ENCODE assay signal across 12 cellular contexts in the genomic region with DNA sequence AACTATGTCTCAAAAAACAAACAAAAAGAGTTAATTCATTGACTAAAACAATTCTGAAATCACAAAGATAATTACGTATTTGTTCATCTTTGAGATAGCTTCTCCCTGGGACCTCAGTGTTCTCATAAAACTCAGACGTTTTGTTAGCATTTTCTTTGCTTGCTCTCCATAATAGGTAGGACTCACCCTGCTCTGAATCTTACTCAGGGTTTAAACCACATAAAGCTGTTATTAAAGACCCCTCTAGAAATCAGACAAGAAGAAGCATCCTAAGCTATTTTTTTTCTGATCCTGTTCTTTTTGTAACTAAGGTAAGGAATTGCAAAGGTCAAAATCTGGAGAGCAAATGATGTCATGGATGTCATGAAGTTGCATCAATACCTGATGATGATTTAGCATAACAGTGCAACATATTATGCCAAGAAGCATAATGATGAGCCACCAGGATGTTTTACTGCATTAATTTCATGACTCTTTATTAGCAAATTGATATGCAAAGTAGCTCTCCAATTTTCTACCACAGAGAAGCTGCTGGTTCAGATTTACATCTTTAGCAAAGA. TPM values are rescaled to one million over a fixed set of nuclear protein-coding genes. Genes with fewer than 3 reads are reported as not detected.
DNase-seq lines count a peak whose midpoint lies in the region; ATAC-seq and TF ChIP-seq lines count a peak whose summit lies in the region.
"Had no signal": no experiment of that assay in that cellular context is flagged by ENCODE, and none has a peak within 500 bp of the region (broad histone marks: within the 10 kb centered on the region; RNA-seq: fewer than 3 reads in every experiment).

No MANE protein-coding gene starts in this region.

- H3K9ac ChIP-seq in SU-DHL-6 (ENCODE audit: low read length) = no peak overlapping the region

- POLR2A ChIA-PET in CD8-positive, alpha-beta T cell (lab: Charles Lee) = interaction anchor here (0.5 kb wide), 1 partner anchor 272 kb away, joined by 4 read pairs; no protein-coding TSS in a partner anchor

- no peak for ATAC-seq in stimulated activated effector memory CD8-positive, alpha-beta T cell treated with anti-CD3 and anti-CD28 coated beads, Interleukin-12 subunit alpha, Interleukin-12 subunit beta, amount 100 ng/mL, for 72 hours
- ATAC-seq in CD8-positive, alpha-beta T cell = no peak
- ATAC-seq: activated naive CD4-positive, alpha-beta T cell treated with anti-CD3 and anti-CD28 coated beads, Interleukin-2, amount 50 U/mL, for 72 hours had no signal

- H3K4me1 ChIP-seq in CD8-positive, alpha-beta T cell (ENCODE audit: insufficient read depth, low read length) = peaks cover 22% of the 10 kb centered on the region

- H3K9me3 ChIP-seq in SU-DHL-6 (ENCODE audit: insufficient read depth, low read length) = no peaks in the 10 kb centered on the region
- no peaks in the 10 kb centered on the region for H3K9me3 ChIP-seq in CD8-positive, alpha-beta T cell (ENCODE audit: low read length)
- H3K9me3 ChIP-seq: thyroid gland had no signal

- DNase-seq in T-helper 2 cell treated with Interferon-gamma antibody and Interleukin-4, amounts not matched to agents 5 μg/mL and 100 μg/mL, for 36 hours (ENCODE audit: low spot score) = no peak
- no peak for DNase-seq in T-helper 2 cell
- DNase-seq in fibroblast of mammary gland (ENCODE audit: low read depth) = peak; percentile 49
- DNase-seq in stimulated activated effector memory CD8-positive, alpha-beta T cell treated with anti-CD3 and anti-CD28 coated beads, Interleukin-12 subunit alpha, Interleukin-12 subunit beta, amount 100 ng/mL, for 72 hours (ENCODE audit: low spot score in 2 of 2) = no peak
- DNase-seq in CD8-positive, alpha-beta T cell = no peak
- DNase-seq in hypothalamus (lab: John Stamatoyannopoulos, UW) = no peak
- no peak for DNase-seq in 8988T
- DNase-seq: Kasumi-1, posterior cingulate gyrus, thyroid gland had no signal

- no peaks in the 10 kb centered on the region for H3K27me3 Mint-ChIP-seq in T-helper 2 cell treated with Interferon-gamma antibody and Interleukin-4, amounts not matched to agents 5 μg/mL and 100 μg/mL, for 36 hours (ENCODE audit: low read depth)
- H3K27me3 Mint-ChIP-seq in CD8-positive, alpha-beta T cell (ENCODE audit: low read depth) = no peaks in the 10 kb centered on the region

- CTCF ChIA-PET in CD8-positive, alpha-beta T cell (lab: Charles Lee) = interaction anchor here (0.8 to 1.3 kb wide), 4 partner anchors 12 to 106 kb away, joined by 3 to 5 read pairs (median 4); no protein-coding TSS in a partner anchor

- peak overlapping the region; percentile 81 for H3K4me2 ChIP-seq in SU-DHL-6 (ENCODE audit: low read depth, low read length, poor library complexity, severe bottlenecking)

- H3K4me3 ChIP-seq in SU-DHL-6 (ENCODE audit: insufficient read depth, low read length, poor library complexity, severe bottlenecking) = no peak overlapping the region
- no peak overlapping the region for H3K4me3 ChIP-seq in fibroblast of mammary gland (ENCODE audit: control insufficient read depth, low read depth, low read length)
- no peak overlapping the region for H3K4me3 ChIP-seq in CD8-positive, alpha-beta T cell (ENCODE audit: low read depth, low read length)

- H2AFZ ChIP-seq in SU-DHL-6 (ENCODE audit: low read depth, low read length, severe bottlenecking) = no peak overlapping the region

- no peak for TF ChIP-seq CTCF in SU-DHL-6 (IDR thresholded peaks at IDR 0.05; ENCODE audit: insufficient read depth, low read length, poor library complexity, severe bottlenecking)
- no peak for TF ChIP-seq CTCF in fibroblast of mammary gland (conservative IDR thresholded peaks at IDR 0.05; ENCODE audit: control insufficient read depth, insufficient read depth, low read depth, low read length)
- no peak for TF ChIP-seq CTCF in CD8-positive, alpha-beta T cell (IDR thresholded peaks at IDR 0.05)

- no peaks in the 10 kb centered on the region for H3K27me3 ChIP-seq in SU-DHL-6 (ENCODE audit: low read length)
- no peaks in the 10 kb centered on the region for H3K27me3 ChIP-seq in CD8-positive, alpha-beta T cell (ENCODE audit: insufficient read depth, low read length)
- H3K27me3 ChIP-seq: thyroid gland had no signal

- H3K79me2 ChIP-seq in SU-DHL-6 (ENCODE audit: insufficient read depth, low read length) = peaks cover 54% of the 10 kb centered on the region

- no peaks in the 10 kb centered on the region for H3K9me2 ChIP-seq in SU-DHL-6 (replicated peaks; ENCODE audit: insufficient read depth, low read length)

- H3F3A ChIP-seq in SU-DHL-6 (ENCODE audit: insufficient read depth) = no peaks in the 10 kb centered on the region; the same call in 1 of the 2 replicates

- no peaks in the 10 kb centered on the region for H3K9me3 Mint-ChIP-seq in T-helper 2 cell treated with Interferon-gamma antibody and Interleukin-4, amounts not matched to agents 5 μg/mL and 100 μg/mL, for 36 hours
- H3K9me3 Mint-ChIP-seq in stimulated activated effector memory CD8-positive, alpha-beta T cell treated with anti-CD3 and anti-CD28 coated beads, Interleukin-12 subunit alpha, Interleukin-12 subunit beta, amount 100 ng/mL, for 72 hours = no peaks in the 10 kb centered on the region
- no peaks in the 10 kb centered on the region for H3K9me3 Mint-ChIP-seq in CD8-positive, alpha-beta T cell
- H3K9me3 Mint-ChIP-seq: activated naive CD4-positive, alpha-beta T cell treated with anti-CD3 and anti-CD28 coated beads, Interleukin-2, amount 50 U/mL, for 72 hours had no signal

- H3K4me3 Mint-ChIP-seq in T-helper 2 cell treated with Interferon-gamma antibody and Interleukin-4, amounts not matched to agents 5 μg/mL and 100 μg/mL, for 36 hours = peak overlapping the region; percentile 32
- peak overlapping the region; percentile 89 for H3K4me3 Mint-ChIP-seq in stimulated activated effector memory CD8-positive, alpha-beta T cell treated with anti-CD3 and anti-CD28 coated beads, Interleukin-12 subunit alpha, Interleukin-12 subunit beta, amount 100 ng/mL, for 72 hours
- no peak overlapping the region for H3K4me3 Mint-ChIP-seq in CD8-positive, alpha-beta T cell

- intact Hi-C loops in CD8-positive, alpha-beta T cell (cut with DNase I, micrococcal nuclease) = loop anchor here (5.0 kb wide), 3 partner anchors 113 to 823 kb away; partner anchors contain the start of genes CPLANE2 (in 1 of the 2), DNAJC16 (in 1 of the 2) and SPEN (in 1 of the 2)

- peaks cover 9% of the 10 kb centered on the region for H3K36me3 Mint-ChIP-seq in T-helper 2 cell treated with Interferon-gamma antibody and Interleukin-4, amounts not matched to agents 5 μg/mL and 100 μg/mL, for 36 hours (ENCODE audit: low read depth)
- peaks cover 14% of the 10 kb centered on the region for H3K36me3 Mint-ChIP-seq in stimulated activated effector memory CD8-positive, alpha-beta T cell treated with anti-CD3 and anti-CD28 coated beads, Interleukin-12 subunit alpha, Interleukin-12 subunit beta, amount 100 ng/mL, for 72 hours
- peaks cover 7% of the 10 kb centered on the region for H3K36me3 Mint-ChIP-seq in CD8-positive, alpha-beta T cell

- no peaks in the 10 kb centered on the region for H3K36me3 ChIP-seq in SU-DHL-6 (ENCODE audit: low read length)
- H3K36me3 ChIP-seq in CD8-positive, alpha-beta T cell (ENCODE audit: insufficient read depth, low read length) = no peaks in the 10 kb centered on the region
- H3K36me3 ChIP-seq: thyroid gland had no signal

- H3K27ac Mint-ChIP-seq in T-helper 2 cell treated with Interferon-gamma antibody and Interleukin-4, amounts not matched to agents 5 μg/mL and 100 μg/mL, for 36 hours = no peak overlapping the region
- peak overlapping the region; percentile 29 for H3K27ac Mint-ChIP-seq in stimulated activated effector memory CD8-positive, alpha-beta T cell treated with anti-CD3 and anti-CD28 coated beads, Interleukin-12 subunit alpha, Interleukin-12 subunit beta, amount 100 ng/mL, for 72 hours
- no peak overlapping the region for H3K27ac Mint-ChIP-seq in CD8-positive, alpha-beta T cell

- peaks cover 21% of the 10 kb centered on the region for H3K4me1 Mint-ChIP-seq in T-helper 2 cell treated with Interferon-gamma antibody and Interleukin-4, amounts not matched to agents 5 μg/mL and 100 μg/mL, for 36 hours (ENCODE audit: low read depth)
- peaks cover 22% of the 10 kb centered on the region for H3K4me1 Mint-ChIP-seq in stimulated activated effector memory CD8-positive, alpha-beta T cell treated with anti-CD3 and anti-CD28 coated beads, Interleukin-12 subunit alpha, Interleukin-12 subunit beta, amount 100 ng/mL, for 72 hours
- peaks cover 37% of the 10 kb centered on the region for H3K4me1 Mint-ChIP-seq in CD8-positive, alpha-beta T cell (ENCODE audit: low read depth)

- H4K20me1 ChIP-seq in SU-DHL-6 (ENCODE audit: low read depth, low read length) = no peaks in the 10 kb centered on the region

- no peak overlapping the region for H3K27ac ChIP-seq in SU-DHL-6 (ENCODE audit: low read depth, low read length)
- no peak overlapping the region for H3K27ac ChIP-seq in CD8-positive, alpha-beta T cell (ENCODE audit: low read depth, low read length)

RNA-seq across cellular contexts. Expression of gene FBXO42, which starts 2.4 kb away (rescaled TPM):
- total RNA-seq in CD8-positive, alpha-beta T cell = 10 to 100 TPM; 18.0 to 18.2 TPM

RNA-seq across cellular contexts. Expression of gene SZRD1, which starts 17.1 kb away (rescaled TPM):
- 100 to 1,000 TPM; 133 to 136 TPM for total RNA-seq in CD8-positive, alpha-beta T cell
